In genomic region chr1:26305667-26306289, GRCh38 we compare ENCODE assay signal across 9 cellular contexts. TPM values are rescaled to one million over a fixed set of nuclear protein-coding genes. Genes with fewer than 3 reads are reported as not detected.
DNase-seq lines count a peak whose midpoint lies in the region; ATAC-seq, FAIRE-seq and TF ChIP-seq lines count a peak whose summit lies in the region.
"Had no signal": no experiment of that assay in that cellular context is flagged by ENCODE, and none has a peak within 500 bp of the region (broad histone marks: within the 10 kb centered on the region; RNA-seq: fewer than 3 reads in every experiment).

No MANE protein-coding gene starts in this region.

- peaks cover 26 to 29% (median 29%) of the 10 kb centered on the region in 3 donors for H3K4me1 Mint-ChIP-seq in CD8-positive, alpha-beta memory T cell
- peaks cover 44% of the 10 kb centered on the region for H3K4me1 Mint-ChIP-seq in activated CD4-positive, alpha-beta memory T cell treated with anti-CD3 and anti-CD28 coated beads, Interleukin-2, amount 10 ng/mL, durations not matched to agents 7 days and 5 days

- 21 to 29% methylated on average over 8 of the region's 8 CpGs for WGBS in thyroid gland, 2 donors

- H3K27me3 ChIP-seq in CD8-positive, alpha-beta memory T cell (ENCODE audit: insufficient read depth, low read length, poor library complexity, severe bottlenecking), result no peaks in the 10 kb centered on the region
- H3K27me3 ChIP-seq in kidney epithelial cell (ENCODE audit: control insufficient read depth, insufficient read depth, low read length) (no peaks in the 10 kb centered on the region), thyroid gland (no peaks in the 10 kb centered on the region)

- no peaks in the 10 kb centered on the region for H3K9me3 ChIP-seq in CD8-positive, alpha-beta memory T cell (ENCODE audit: low read length)
- H3K9me3 ChIP-seq in thyroid gland, result no peaks in the 10 kb centered on the region

- DNase-seq in CD8-positive, alpha-beta memory T cell, result no peak
- DNase-seq in activated CD4-positive, alpha-beta memory T cell treated with anti-CD3 and anti-CD28 coated beads, Interleukin-2, amount 10 ng/mL, durations not matched to agents 7 days and 5 days, result no peak
- no peak for DNase-seq in kidney epithelial cell (ENCODE audit: low read depth)
- DNase-seq in thyroid gland, result no peak
- DNase-seq in GM19239 (ENCODE audit: insufficient read length, low spot score), result no peak
- DNase-seq in stimulated activated CD4-positive, alpha-beta T cell treated with anti-CD3 and anti-CD28 coated beads, Interleukin-4, amount 100 ng/mL, for 1 hour, result no peak

- no peak for FAIRE-seq in GM19239 (lab: Jason Lieb, UNC)

- POLR2A ChIA-PET in CD8-positive, alpha-beta memory T cell (lab: Charles Lee), result interaction anchor here (0.8 to 1.0 kb wide), 2 partner anchors 13 to 17 kb away, joined by 3 to 4 read pairs; no protein-coding TSS in a partner anchor
- POLR2A ChIA-PET in activated CD4-positive, alpha-beta memory T cell treated with anti-CD3 and anti-CD28 coated beads, Interleukin-2, amount 10 ng/mL, durations not matched to agents 7 days and 5 days (lab: Charles Lee), result interaction anchor here (0.6 to 28.5 kb wide), 4 partner anchors 9 to 69 kb away, joined by 3 to 1302 read pairs (median 112); partner anchors contain the start of genes CD52 and SH3BGRL3

- H3K27ac Mint-ChIP-seq in CD8-positive, alpha-beta memory T cell, result peak overlapping the region; percentile 85 to 99 (median 98)
- H3K27ac Mint-ChIP-seq in activated CD4-positive, alpha-beta memory T cell treated with anti-CD3 and anti-CD28 coated beads, Interleukin-2, amount 10 ng/mL, durations not matched to agents 7 days and 5 days, result peak overlapping the region; percentile 98

- H3K4me3 ChIP-seq in CD8-positive, alpha-beta memory T cell (ENCODE audit: low read length), result peak overlapping the region; percentile 86
- H3K4me3 ChIP-seq in kidney epithelial cell (ENCODE audit: low read depth, low read length), result peak overlapping the region; percentile 92
- peak overlapping the region; percentile 34 to 81 (median 56) for H3K4me3 ChIP-seq in thyroid gland (replicated peaks in 1 of 3)

- peak overlapping the region; percentile 86 to 99 (median 97) for H3K4me3 Mint-ChIP-seq in CD8-positive, alpha-beta memory T cell
- peak overlapping the region; percentile 90 for H3K4me3 Mint-ChIP-seq in activated CD4-positive, alpha-beta memory T cell treated with anti-CD3 and anti-CD28 coated beads, Interleukin-2, amount 10 ng/mL, durations not matched to agents 7 days and 5 days

- H3K27me3 Mint-ChIP-seq in CD8-positive, alpha-beta memory T cell, result no peaks in the 10 kb centered on the region
- H3K27me3 Mint-ChIP-seq in activated CD4-positive, alpha-beta memory T cell treated with anti-CD3 and anti-CD28 coated beads, Interleukin-2, amount 10 ng/mL, durations not matched to agents 7 days and 5 days, result no peaks in the 10 kb centered on the region

- CTCF ChIA-PET in CD8-positive, alpha-beta memory T cell (lab: Charles Lee), result interaction anchor here (1.4 to 32.6 kb wide), 3 partner anchors 10 to 22 kb away, joined by 4 to 840 read pairs (median 51); partner anchors contain the start of genes CD52 and SH3BGRL3
- CTCF ChIA-PET in activated CD4-positive, alpha-beta memory T cell treated with anti-CD3 and anti-CD28 coated beads, Interleukin-2, amount 10 ng/mL, durations not matched to agents 7 days and 5 days (lab: Charles Lee), result interaction anchor here (0.6 to 21.0 kb wide), 3 partner anchors 13 to 85 kb away, joined by 3 to 883 read pairs (median 5); partner anchors contain the start of genes CD52 and SH3BGRL3

- ATAC-seq in HG03175 (IDR thresholded peaks at IDR 0.05; ENCODE audit: unreplicated experiment), result peak; percentile 8
- ATAC-seq in HG03342 (IDR thresholded peaks at IDR 0.05; ENCODE audit: unreplicated experiment), result no peak

- peaks cover 0 to 4% (median 0%) of the 10 kb centered on the region in 3 donors for H3K36me3 Mint-ChIP-seq in CD8-positive, alpha-beta memory T cell
- H3K36me3 Mint-ChIP-seq in activated CD4-positive, alpha-beta memory T cell treated with anti-CD3 and anti-CD28 coated beads, Interleukin-2, amount 10 ng/mL, durations not matched to agents 7 days and 5 days (ENCODE audit: low read depth), result no peaks in the 10 kb centered on the region

- H3K9me3 Mint-ChIP-seq in CD8-positive, alpha-beta memory T cell, result no peaks in the 10 kb centered on the region
- H3K9me3 Mint-ChIP-seq in activated CD4-positive, alpha-beta memory T cell treated with anti-CD3 and anti-CD28 coated beads, Interleukin-2, amount 10 ng/mL, durations not matched to agents 7 days and 5 days, result no peaks in the 10 kb centered on the region

- no peak for TF ChIP-seq CTCF in kidney epithelial cell (IDR thresholded peaks at IDR 0.05; ENCODE audit: insufficient read depth, low read length, poor library complexity, severe bottlenecking)
- no peak for TF ChIP-seq CTCF in thyroid gland (IDR thresholded peaks at IDR 0.05)

- H3K4me1 ChIP-seq in CD8-positive, alpha-beta memory T cell (ENCODE audit: insufficient read depth, low read length), result peaks cover 35% of the 10 kb centered on the region
- H3K4me1 ChIP-seq in thyroid gland, result peaks cover 10 to 11% of the 10 kb centered on the region in 2 donors

- H3K27ac ChIP-seq in CD8-positive, alpha-beta memory T cell (ENCODE audit: low read depth, low read length), result peak overlapping the region; percentile 77
- no peak overlapping the region for H3K27ac ChIP-seq in thyroid gland

- no peaks in the 10 kb centered on the region for H3K36me3 ChIP-seq in CD8-positive, alpha-beta memory T cell (ENCODE audit: insufficient read depth, low read length)
- H3K36me3 ChIP-seq in kidney epithelial cell (ENCODE audit: control insufficient read depth, insufficient read depth, low read length), result no peaks in the 10 kb centered on the region
- H3K36me3 ChIP-seq in thyroid gland, result no peaks in the 10 kb centered on the region

- intact Hi-C loops in thyroid gland (cut with DNase I), result no loop called here

- no peak for TF ChIP-seq POLR2A in thyroid gland (IDR thresholded peaks at IDR 0.05)

RNA-seq across cellular contexts. Expression of gene UBXN11, which starts 0.7 kb away (rescaled TPM):
- 10 to 100 TPM; 35.2 to 35.8 TPM for total RNA-seq in CD8-positive, alpha-beta memory T cell
- 14.3 TPM for polyA plus RNA-seq in CD8-positive, alpha-beta memory T cell
- total RNA-seq in activated CD4-positive, alpha-beta memory T cell treated with anti-CD3 and anti-CD28 coated beads, Interleukin-2, amount 10 ng/mL, durations not matched to agents 7 days and 5 days, result 10 to 100 TPM; 46.9 to 49.9 TPM
- 9.4 and 10.2 TPM in 2 replicates for total RNA-seq in kidney epithelial cell
- 10 to 100 TPM; 23.9 to 35.4 (median 30.2) TPM for total RNA-seq in thyroid gland

RNA-seq across cellular contexts. Expression of gene CD52, which starts 12.0 kb away (rescaled TPM):
- total RNA-seq in CD8-positive, alpha-beta memory T cell, result 100 to 1,000 TPM; 355 to 388 TPM
- 7,622 TPM for polyA plus RNA-seq in CD8-positive, alpha-beta memory T cell
- 1,000 to 10,000 TPM; 1,572 to 1,591 TPM for total RNA-seq in activated CD4-positive, alpha-beta memory T cell treated with anti-CD3 and anti-CD28 coated beads, Interleukin-2, amount 10 ng/mL, durations not matched to agents 7 days and 5 days
- total RNA-seq in kidney epithelial cell, result 1.2 TPM in 1 of 2 replicates, not detected in the other
- total RNA-seq in thyroid gland, result 10 to 100 TPM in 1 of 4 donors, 1 to 10 TPM in 1, not detected in 2; 3.0 to 12.3 TPM
- total RNA-seq: LHCN-M2 had no signal

RNA-seq across cellular contexts. Expression of gene SH3BGRL3, which starts 25.9 kb away (rescaled TPM):
- 100 to 1,000 TPM; 447 to 472 TPM for total RNA-seq in CD8-positive, alpha-beta memory T cell
- 1,786 TPM for polyA plus RNA-seq in CD8-positive, alpha-beta memory T cell
- 100 to 1,000 TPM; 662 to 665 TPM for total RNA-seq in activated CD4-positive, alpha-beta memory T cell treated with anti-CD3 and anti-CD28 coated beads, Interleukin-2, amount 10 ng/mL, durations not matched to agents 7 days and 5 days
- total RNA-seq in kidney epithelial cell, result 113 and 133 TPM in 2 replicates
- total RNA-seq in thyroid gland, result 10 to 100 TPM; 18.8 to 58.2 (median 37.4) TPM

RNA-seq across cellular contexts. Expression of gene CRYBG2, which starts 48.2 kb away (rescaled TPM):
- total RNA-seq in CD8-positive, alpha-beta memory T cell, result 1 to 10 TPM in 1 of 2 experiments, under 1 TPM in 1; 0.85 to 1.3 TPM
- 1.9 TPM for polyA plus RNA-seq in CD8-positive, alpha-beta memory T cell
- total RNA-seq in activated CD4-positive, alpha-beta memory T cell treated with anti-CD3 and anti-CD28 coated beads, Interleukin-2, amount 10 ng/mL, durations not matched to agents 7 days and 5 days, result 1 to 10 TPM; 1.9 to 4.3 TPM
- total RNA-seq in kidney epithelial cell (2.7 and 18.6 TPM in 2 replicates), thyroid gland (not detected)
- total RNA-seq: LHCN-M2 had no signal

Comparison
In these comparisons a context has a peak if more than half of its experiments do, and no peak if none do; other contexts are left out.
1. RNA of gene CD52, which starts 12.0 kb away (total RNA-seq): 1,572 to 1,591 TPM in activated CD4-positive, alpha-beta memory T cell treated with anti-CD3 and anti-CD28 coated beads, Interleukin-2, amount 10 ng/mL, durations not matched to agents 7 days and 5 days and 355 to 388 TPM in CD8-positive, alpha-beta memory T cell; 3.0 to 12.3 TPM in thyroid gland and 1.2 TPM in kidney epithelial cell; every median in the first group is over 10 times any median in the second.
2. Peak in every context shown above with its lines, with median percentiles within 50 percentile points of each other: H3K4me3 ChIP-seq.